ENCODE assay signal across 21 cellular contexts in the genomic region with DNA sequence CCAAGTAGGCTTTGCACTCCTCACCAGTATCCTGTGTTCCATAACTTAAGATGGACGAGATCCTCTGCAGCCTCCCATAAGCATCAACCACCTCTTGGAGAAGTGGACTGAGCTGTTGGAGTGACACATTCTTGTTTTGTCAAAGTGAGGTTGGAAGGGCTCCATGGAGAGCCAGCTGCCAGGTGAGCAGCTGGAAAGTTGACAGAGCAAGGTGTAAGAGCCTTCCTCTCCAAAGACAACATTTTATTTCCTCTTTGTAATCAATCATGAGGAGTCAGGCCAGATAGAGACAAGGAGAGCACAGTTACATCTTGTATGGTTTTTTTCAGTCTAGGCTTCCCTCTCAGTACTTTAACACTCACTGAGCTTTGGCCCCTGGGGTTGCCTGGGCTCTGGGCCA. TPM values are rescaled to one million over a fixed set of nuclear protein-coding genes. Genes with fewer than 3 reads are reported as not detected.
DNase-seq lines count a peak whose midpoint lies in the region; ATAC-seq, FAIRE-seq and TF ChIP-seq lines count a peak whose summit lies in the region.
"Had no signal": no experiment of that assay in that cellular context is flagged by ENCODE, and none has a peak within 500 bp of the region (broad histone marks: within the 10 kb centered on the region; RNA-seq: fewer than 3 reads in every experiment).

No MANE protein-coding gene starts in this region.

- peaks cover 3% of the 10 kb centered on the region for H3K27me3 Mint-ChIP-seq in nephron progenitor cell (ENCODE audit: low read depth, poor library complexity)

- intact Hi-C loops in PC-9 (cut with micrococcal nuclease; ENCODE audit: unreplicated experiment) = no loop called here
- intact Hi-C loops in pancreas (cut with DNase I) = no loop called here

- no peaks in the 10 kb centered on the region for H3K9me3 Mint-ChIP-seq in nephron progenitor cell
- H3K9me3 Mint-ChIP-seq: CD8-positive, alpha-beta T cell; IgD-negative memory B cell; T-cell had no signal

- WGBS in pancreas, 2 donors = 17 to 23% methylated on average over 1 of the region's 1 CpG

- no peaks in the 10 kb centered on the region for H3F3A ChIP-seq in PC-9 (ENCODE audit: insufficient read depth, low read depth)

- no peak for FAIRE-seq in pancreas (lab: Jason Lieb, UNC)

- peak in 3 of 4 donors; percentile 29 to 55 (median 44) for ATAC-seq in pancreas
- ATAC-seq: CD8-positive, alpha-beta T cell; SK-N-SH treated with all-trans-retinoic acid at 6 μM for 48 hours; T-cell had no signal

- CTCF ChIA-PET in PC-9 (lab: Charles Lee) = no interaction called here

- H3K4me1 Mint-ChIP-seq in nephron progenitor cell = peaks cover 13% of the 10 kb centered on the region
- H3K4me1 Mint-ChIP-seq: IgD-negative memory B cell had no signal

- H3K27ac ChIP-seq in PC-9 = no peak overlapping the region
- no peak overlapping the region for H3K27ac ChIP-seq in pancreas
- peak overlapping the region in 1 of 2 donors; percentile 29 for H3K27ac ChIP-seq in coronary artery
- H3K27ac ChIP-seq: BLaER1 treated with 17β-estradiol and CSF1 and Interleukin-3, amounts not matched to agents 10 nM and 100 nM had no signal

- H3K27me3 ChIP-seq in PC-9 (ENCODE audit: insufficient read depth, low read depth) (no peaks in the 10 kb centered on the region), pancreas (no peaks in the 10 kb centered on the region)
- H3K27me3 ChIP-seq: BLaER1 treated with 17β-estradiol and CSF1 and Interleukin-3, amounts not matched to agents 10 nM and 100 nM had no signal

- H2AFZ ChIP-seq in PC-9 = peak overlapping the region; percentile 44; the same call in 1 of the 2 replicates

- H3K9me3 ChIP-seq in PC-9 (ENCODE audit: insufficient read depth, low read depth) = no peaks in the 10 kb centered on the region
- H3K9me3 ChIP-seq in pancreas = no peaks in the 10 kb centered on the region
- H3K9me3 ChIP-seq: BLaER1 treated with 17β-estradiol and CSF1 and Interleukin-3, amounts not matched to agents 10 nM and 100 nM had no signal

- H3K27ac Mint-ChIP-seq in nephron progenitor cell = no peak overlapping the region
- H3K27ac Mint-ChIP-seq: CD8-positive, alpha-beta T cell; IgD-negative memory B cell; T-cell had no signal

- H3K4me3 Mint-ChIP-seq in nephron progenitor cell = no peak overlapping the region
- H3K4me3 Mint-ChIP-seq: CD8-positive, alpha-beta T cell; IgD-negative memory B cell; T-cell had no signal

- H3K4me2 ChIP-seq in PC-9 = no peak overlapping the region
- H3K4me2 ChIP-seq: BLaER1 treated with 17β-estradiol and CSF1 and Interleukin-3, amounts not matched to agents 10 nM and 100 nM had no signal

- no peaks in the 10 kb centered on the region for H3K79me2 ChIP-seq in PC-9 (ENCODE audit: low read depth)

- no peaks in the 10 kb centered on the region for H3K9me2 ChIP-seq in PC-9 (ENCODE audit: insufficient read depth)

- H3K36me3 ChIP-seq in PC-9 (ENCODE audit: low read depth) (no peaks in the 10 kb centered on the region), pancreas (no peaks in the 10 kb centered on the region)
- H3K36me3 ChIP-seq: BLaER1 treated with 17β-estradiol and CSF1 and Interleukin-3, amounts not matched to agents 10 nM and 100 nM had no signal

- TF ChIP-seq CTCF in PC-9 (conservative IDR thresholded peaks at IDR 0.05) = no peak
- TF ChIP-seq CTCF in pancreas (IDR thresholded peaks at IDR 0.05) = no peak
- TF ChIP-seq CTCF in coronary artery (IDR thresholded peaks at IDR 0.05) = no peak
- TF ChIP-seq CTCF in nephron progenitor cell (IDR thresholded peaks at IDR 0.05) = no peak

- no peaks in the 10 kb centered on the region for H3K4me1 ChIP-seq in PC-9 (replicated peaks; ENCODE audit: insufficient read depth)
- peaks cover 0 to 9% (median 4%) of the 10 kb centered on the region in 3 donors for H3K4me1 ChIP-seq in pancreas
- H3K4me1 ChIP-seq: BLaER1 treated with 17β-estradiol and CSF1 and Interleukin-3, amounts not matched to agents 10 nM and 100 nM had no signal

- BruUV-seq in PC-9 (replicated peaks; lab: Mats Ljungman, UMichigan) = no TSS peak

- H3K36me3 Mint-ChIP-seq in nephron progenitor cell (ENCODE audit: low read depth) = no peaks in the 10 kb centered on the region
- H3K36me3 Mint-ChIP-seq: CD8-positive, alpha-beta T cell; IgD-negative memory B cell; T-cell had no signal

- H3K4me3 ChIP-seq in PC-9 = no peak overlapping the region
- H3K4me3 ChIP-seq in pancreas = no peak overlapping the region
- H3K4me3 ChIP-seq in coronary artery = no peak overlapping the region
- H3K4me3 ChIP-seq: BLaER1 treated with 17β-estradiol and CSF1 and Interleukin-3, amounts not matched to agents 10 nM and 100 nM had no signal

- POLR2A ChIA-PET in PC-9 (lab: Charles Lee; ENCODE audit: unreplicated experiment) = no interaction called here

- DNase-seq in DMS53 (lab: John Stamatoyannopoulos, UW) = peak; percentile 56
- peak; percentile 9 for DNase-seq in NCI-H1105 (lab: John Stamatoyannopoulos, UW)
- peak in 1 of 2 experiments; percentile 33 for DNase-seq in PC-9
- no peak for DNase-seq in pancreas
- DNase-seq in coronary artery (ENCODE audit: low spot score) = no peak
- DNase-seq in NCI-H187 (lab: John Stamatoyannopoulos, UW) = no peak
- no peak for DNase-seq in nephron progenitor cell
- DNase-seq: CD8-positive, alpha-beta T cell; DMS79; H7; Karpas-422; NCI-H1694 treated with DMSO at 0.1 percent for 48 hours; NCI-H2107; NCI-H226; NCI-H69; SHP77 treated with DMSO at 0.1 percent for 48 hours; T-cell had no signal

- no peaks in the 10 kb centered on the region for H4K20me1 ChIP-seq in PC-9 (ENCODE audit: insufficient read depth)
- H4K20me1 ChIP-seq: BLaER1 treated with 17β-estradiol and CSF1 and Interleukin-3, amounts not matched to agents 10 nM and 100 nM had no signal

RNA-seq across cellular contexts. Expression of gene ABI3BP, which starts 5.1 kb away (rescaled TPM):
- total RNA-seq in PC-9 (2021) = 3.4 and 4.2 TPM in 2 replicates
- total RNA-seq in pancreas = 10 to 100 TPM in 3 of 6 donors, 1 to 10 TPM in 3; 3.1 to 25.3 (median 11.2) TPM
- polyA plus RNA-seq in pancreas = 1 to 10 TPM; 2.6 to 3.6 TPM
- total RNA-seq: CD8-positive, alpha-beta T cell; OCI-LY7 had no signal
- polyA plus RNA-seq: IgD-negative memory B cell had no signal

Comparison
In these comparisons a context has a peak if more than half of its experiments do, and no peak if none do; other contexts are left out.
1. DNase-seq: peak in DMS53 (single experiment) and NCI-H1105 (single experiment); none in pancreas (0 of 6), coronary artery (single experiment), NCI-H187 (0 of 2) and nephron progenitor cell (single experiment).